In the genomic region with DNA sequence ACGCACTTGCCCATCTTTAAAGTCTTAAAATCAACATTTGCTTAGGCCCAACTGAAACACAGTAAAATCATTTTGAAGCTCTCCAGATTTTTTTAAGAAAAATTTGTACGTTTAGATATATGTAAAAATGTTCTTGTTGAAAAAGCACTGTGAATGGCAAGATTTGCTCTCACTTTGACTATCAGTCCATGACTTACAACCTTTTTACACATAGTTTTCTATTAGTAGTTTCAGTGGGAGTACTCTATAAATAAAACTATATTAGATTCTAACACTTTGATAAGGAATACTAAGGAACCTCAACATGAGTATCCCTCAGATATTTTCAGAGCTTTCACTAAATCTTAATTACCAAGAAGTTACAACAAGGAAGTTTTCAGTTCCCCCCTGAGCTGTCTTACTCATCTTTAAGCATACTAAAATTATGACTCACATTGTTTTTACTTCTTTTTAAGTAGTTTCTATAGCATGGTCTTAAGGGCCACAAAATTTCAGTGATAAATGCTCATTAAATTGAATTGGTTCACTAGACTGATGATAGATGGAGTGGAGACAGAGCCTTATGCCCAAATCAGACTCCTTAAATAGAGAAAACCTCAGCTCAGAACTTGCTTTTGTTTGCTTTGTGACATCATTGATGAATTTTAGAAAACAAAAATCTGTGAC, we compare ENCODE assay signal across 8 cellular contexts. TPM values are rescaled to one million over a fixed set of nuclear protein-coding genes. Genes with fewer than 3 reads are reported as not detected.
DNase-seq lines count a peak whose midpoint lies in the region; ATAC-seq and TF ChIP-seq lines count a peak whose summit lies in the region.

No MANE protein-coding gene starts in this region.

- H3K9me3 ChIP-seq in colonic mucosa, result no peaks in the 10 kb centered on the region

- DNase-seq in HFFc6 (peak; percentile 67), NB4 (ENCODE audit: low read depth) (peak; percentile 26), iris pigment epithelial cell (ENCODE audit: low read depth) (peak; percentile 84), retina (no peak), midbrain (lab: John Stamatoyannopoulos, UW) (no peak), left ventricle myocardium superior (no peak), colonic mucosa (no peak)

- intact Hi-C loops in left ventricle myocardium superior (cut with micrococcal nuclease), result no loop called here
- intact Hi-C loops in colonic mucosa (cut with DNase I), result no loop called here

- no peak for TF ChIP-seq POLR2A in NB4 (IDR thresholded peaks at IDR 0.05; ENCODE audit: extremely low read depth, insufficient read length)

- no peaks in the 10 kb centered on the region for H3K9me3 Mint-ChIP-seq in HFFc6

- TF ChIP-seq CTCF in HFFc6 (IDR thresholded peaks at IDR 0.05) (no peak), NB4 (IDR thresholded peaks at IDR 0.05; ENCODE audit: low read depth, low read length) (no peak), colonic mucosa (IDR thresholded peaks at IDR 0.05) (no peak)

- ATAC-seq in GM18499 (IDR thresholded peaks at IDR 0.05; ENCODE audit: insufficient read depth, unreplicated experiment) (peak; percentile 97), left ventricle myocardium superior (no peak)

- H3K4me1 Mint-ChIP-seq in HFFc6 (ENCODE audit: low read depth), result peaks cover 36% of the 10 kb centered on the region

- peak overlapping the region; percentile 37; the same call in 1 of the 2 replicates for H3K4me3 Mint-ChIP-seq in HFFc6

- H3K4me3 ChIP-seq in NB4 (ENCODE audit: low read depth, low read length) (no peak overlapping the region), colonic mucosa (no peak overlapping the region)

- H3K27ac ChIP-seq in colonic mucosa, result no peak overlapping the region

- no peak overlapping the region for H3K9ac ChIP-seq in colonic mucosa (ENCODE audit: low read depth in 2 of 2, low read length in 2 of 2)

- H3K27me3 Mint-ChIP-seq in HFFc6 (ENCODE audit: insufficient read depth), result no peaks in the 10 kb centered on the region

- peaks cover 5% of the 10 kb centered on the region; the same call in 1 of the 2 replicates for H3K36me3 Mint-ChIP-seq in HFFc6 (ENCODE audit: low read depth)

- no peaks in the 10 kb centered on the region for H3K4me1 ChIP-seq in colonic mucosa

- peak overlapping the region; percentile 72 for H3K27ac Mint-ChIP-seq in HFFc6

- no peaks in the 10 kb centered on the region for H3K27me3 ChIP-seq in colonic mucosa

- H3K36me3 ChIP-seq in colonic mucosa, result no peaks in the 10 kb centered on the region

RNA-seq across cellular contexts. Expression of a gene that starts 31.6 kb away (rescaled TPM):
- total RNA-seq in HFFc6 (2021; fragmentation: NEBNext Ultra II Directional; extraction: Animal tissue kit (Norgen Biotek cat#: 25700)), result 10 to 100 TPM; 13.3 to 20.9 (median 18.6) TPM
- total RNA-seq in left ventricle myocardium superior, result 3.3 TPM
- 10 to 100 TPM; 10.6 to 23.5 TPM for total RNA-seq in colonic mucosa

Comparison
In these comparisons a context has a peak if more than half of its experiments do, and no peak if none do; other contexts are left out.
1. DNase-seq: peak in HFFc6 (single experiment), NB4 (single experiment) and iris pigment epithelial cell (single experiment); none in retina (single experiment), midbrain (single experiment), left ventricle myocardium superior (single experiment) and colonic mucosa (single experiment).